Comparison of ENCODE assay signal across 1 cellular context in genomic region chr19:14002571-14003278, GRCh38.
A peak's percentile ranks its signal among the peaks of the same experiment; 100 is the strongest.
TF ChIP-seq lines count a peak whose summit lies in the region.

No MANE protein-coding gene starts in this region.

TF ChIP-seq in GM12878, 131 proteins besides CTCF, POLR2A, EP300 and RAD21 (continues in another document):
- no peak for TF ChIP-seq CEBPB (IDR thresholded peaks at IDR 0.05; ENCODE audit: borderline replicate concordance in 1 of 2, low read depth in 2 of 2, low read length in 2 of 2)
- TF ChIP-seq HDAC2 (IDR thresholded peaks at IDR 0.05): no peak
- TF ChIP-seq MTA3 (IDR thresholded peaks at IDR 0.05; ENCODE audit: borderline replicate concordance, low read length): no peak
- no peak for TF ChIP-seq MEF2A (IDR thresholded peaks at IDR 0.05; ENCODE audit: insufficient read depth, low read depth, low read length)
- TF ChIP-seq SUPT20H (IDR thresholded peaks at IDR 0.05; ENCODE audit: borderline replicate concordance, control insufficient read depth, low read depth, low read length): no peak
- no peak for TF ChIP-seq TCF3 (IDR thresholded peaks at IDR 0.05; ENCODE audit: borderline replicate concordance, insufficient read depth, low read depth, low read length)
- TF ChIP-seq ZNF24 (IDR thresholded peaks at IDR 0.05): no peak
- peak; percentile 56 for TF ChIP-seq IKZF1 (conservative IDR thresholded peaks at IDR 0.05)
- TF ChIP-seq CHD4 (IDR thresholded peaks at IDR 0.05): no peak
- TF ChIP-seq SKIL (IDR thresholded peaks at IDR 0.05; ENCODE audit: low read depth, poor library complexity, severe bottlenecking): no peak
- no peak for TF ChIP-seq NR2C1 (IDR thresholded peaks at IDR 0.05)
- no peak for TF ChIP-seq SMAD5 (IDR thresholded peaks at IDR 0.05; ENCODE audit: low read depth)
- TF ChIP-seq NR2C2 (IDR thresholded peaks at IDR 0.05; ENCODE audit: borderline replicate concordance, control insufficient read depth, insufficient read length, low read depth): no peak
- TF ChIP-seq FOXM1 (IDR thresholded peaks at IDR 0.05; ENCODE audit: low read depth, low read length): no peak
- TF ChIP-seq ESRRA (IDR thresholded peaks at IDR 0.05; ENCODE audit: low read length): no peak
- TF ChIP-seq MYC (IDR thresholded peaks at IDR 0.05; ENCODE audit: insufficient read depth, insufficient read length, insufficient replicate concordance, low read length, severe bottlenecking): no peak
- TF ChIP-seq KAT2A (conservative IDR thresholded peaks at IDR 0.05; ENCODE audit: control insufficient read depth, low read depth, low read length): no peak
- no peak for TF ChIP-seq ATF7 (IDR thresholded peaks at IDR 0.05; ENCODE audit: low read depth)
- TF ChIP-seq MXI1 (IDR thresholded peaks at IDR 0.05; ENCODE audit: low read depth, low read length): no peak
- TF ChIP-seq MLLT1 (IDR thresholded peaks at IDR 0.05): peak; percentile 43; the same call in 1 of the 2 replicates
- no peak for TF ChIP-seq BHLHE40 (IDR thresholded peaks at IDR 0.05; ENCODE audit: borderline replicate concordance in 1 of 2, low read depth in 2 of 2, low read length in 1 of 2)
- no peak for TF ChIP-seq BMI1 (IDR thresholded peaks at IDR 0.05; ENCODE audit: borderline replicate concordance)
- no peak for TF ChIP-seq ZNF592 (IDR thresholded peaks at IDR 0.05)
- TF ChIP-seq CREB1 (IDR thresholded peaks at IDR 0.05; ENCODE audit: low read depth): no peak
- no peak for TF ChIP-seq REST (IDR thresholded peaks at IDR 0.05; ENCODE audit: low read depth, low read length)
- peak; percentile 46 for TF ChIP-seq ZNF687 (IDR thresholded peaks at IDR 0.05)
- TF ChIP-seq ZNF217 (IDR thresholded peaks at IDR 0.05): no peak
- no peak for TF ChIP-seq NKRF (conservative IDR thresholded peaks at IDR 0.05)
- no peak for TF ChIP-seq POLR2AphosphoS5 (IDR thresholded peaks at IDR 0.05; ENCODE audit: low read length)
- no peak for TF ChIP-seq JUNB (IDR thresholded peaks at IDR 0.05)
- no peak for TF ChIP-seq ASH2L (IDR thresholded peaks at IDR 0.05; ENCODE audit: borderline replicate concordance, low read depth)
- no peak for TF ChIP-seq ZBTB40 (IDR thresholded peaks at IDR 0.05; ENCODE audit: borderline replicate concordance)
- TF ChIP-seq IRF5 (IDR thresholded peaks at IDR 0.05; ENCODE audit: borderline replicate concordance): no peak
